In the genomic region with DNA sequence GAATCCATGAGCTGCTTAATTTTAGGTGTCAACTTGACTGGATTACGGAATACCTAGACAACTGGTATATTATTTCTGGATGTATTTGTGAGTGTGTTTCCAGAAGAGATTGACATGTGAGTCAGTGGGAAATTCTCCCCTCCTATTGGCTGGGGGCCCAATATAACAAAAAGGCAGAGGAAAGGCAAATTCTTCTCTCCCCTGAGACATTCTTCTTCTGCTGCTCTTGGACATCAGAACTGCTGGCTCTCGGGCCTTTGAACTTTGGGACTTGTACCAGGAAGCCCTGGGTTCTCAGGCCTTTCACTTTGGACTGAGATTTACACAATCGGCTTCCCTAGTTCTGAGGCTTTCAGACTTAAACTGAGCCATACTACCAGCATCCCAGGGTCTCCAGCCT, we compare ENCODE assay signal across 24 cellular contexts. TPM values are rescaled to one million over a fixed set of nuclear protein-coding genes. Genes with fewer than 3 reads are reported as not detected.
A peak's percentile ranks its signal among the peaks of the same experiment; 100 is the strongest.
DNase-seq lines count a peak whose midpoint lies in the region; ATAC-seq and TF ChIP-seq lines count a peak whose summit lies in the region.
"Had no signal": no experiment of that assay in that cellular context is flagged by ENCODE, and none has a peak within 500 bp of the region (broad histone marks: within the 10 kb centered on the region; RNA-seq: fewer than 3 reads in every experiment).

No MANE protein-coding gene starts in this region.

- H3K9me3 ChIP-seq in skeletal muscle satellite cell (replicated peaks; ENCODE audit: low read length) (no peaks in the 10 kb centered on the region), colonic mucosa (no peaks in the 10 kb centered on the region)
- H3K9me3 ChIP-seq: HAP-1 had no signal

- no peaks in the 10 kb centered on the region for H3K27me3 Mint-ChIP-seq in activated naive CD4-positive, alpha-beta T cell treated with anti-CD3 and anti-CD28 coated beads for 36 hours (ENCODE audit: low read depth)
- peaks cover 9% of the 10 kb centered on the region; the same call in 1 of the 2 replicates for H3K27me3 Mint-ChIP-seq in WTC11 (ENCODE audit: low read depth)
- H3K27me3 Mint-ChIP-seq: activated naive CD8-positive, alpha-beta T cell treated with anti-CD3 and anti-CD28 coated beads, Interleukin-2, amount 50 U/mL, for 24 hours; CD4-positive, alpha-beta T cell; stimulated activated memory B cell treated with anti-CD40 and anti-IgM and Interleukin-4, amounts not matched to agents 10 μg/mL and 1 μg/mL and 100 μg/mL, for 72 hours had no signal

- peak overlapping the region; percentile 25 for H3K4me2 ChIP-seq in skeletal muscle satellite cell (ENCODE audit: low read length)
- H3K4me2 ChIP-seq: KMS-11 had no signal

- H3K27ac ChIP-seq in brain microvascular endothelial cell (peak overlapping the region; percentile 65), colonic mucosa (no peak overlapping the region)
- H3K27ac ChIP-seq: KMS-11, left lung, skin epidermis had no signal

- peaks cover 21% of the 10 kb centered on the region for H3K4me1 ChIP-seq in skeletal muscle satellite cell (ENCODE audit: control insufficient read depth, insufficient read depth, low read length)
- H3K4me1 ChIP-seq in colonic mucosa, result no peaks in the 10 kb centered on the region
- H3K4me1 ChIP-seq: HAP-1, left lung had no signal

- no peak overlapping the region for H3K27ac Mint-ChIP-seq in activated naive CD4-positive, alpha-beta T cell treated with anti-CD3 and anti-CD28 coated beads for 36 hours
- no peak overlapping the region for H3K27ac Mint-ChIP-seq in WTC11
- H3K27ac Mint-ChIP-seq: activated naive CD8-positive, alpha-beta T cell treated with anti-CD3 and anti-CD28 coated beads, Interleukin-2, amount 50 U/mL, for 24 hours; CD4-positive, alpha-beta T cell; nephron; stimulated activated memory B cell treated with anti-CD40 and anti-IgM and Interleukin-4, amounts not matched to agents 10 μg/mL and 1 μg/mL and 100 μg/mL, for 72 hours had no signal

- ATAC-seq in GM19023 (IDR thresholded peaks at IDR 0.05; ENCODE audit: unreplicated experiment) (no peak), WTC11 (no peak)
- ATAC-seq: activated naive CD8-positive, alpha-beta T cell treated with anti-CD3 and anti-CD28 coated beads, Interleukin-2, amount 50 U/mL, for 24 hours; left lung; stimulated activated memory B cell treated with anti-CD40 and anti-IgM and Interleukin-4, amounts not matched to agents 10 μg/mL and 1 μg/mL and 100 μg/mL, for 72 hours had no signal

- H3K27me3 ChIP-seq in brain microvascular endothelial cell (replicated peaks), result no peaks in the 10 kb centered on the region
- no peaks in the 10 kb centered on the region for H3K27me3 ChIP-seq in skeletal muscle satellite cell (ENCODE audit: control insufficient read depth, insufficient read depth, low read length)
- no peaks in the 10 kb centered on the region for H3K27me3 ChIP-seq in colonic mucosa
- H3K27me3 ChIP-seq: left lung had no signal

- H3K4me3 Mint-ChIP-seq in activated naive CD4-positive, alpha-beta T cell treated with anti-CD3 and anti-CD28 coated beads for 36 hours, result no peak overlapping the region
- H3K4me3 Mint-ChIP-seq in WTC11, result no peak overlapping the region
- H3K4me3 Mint-ChIP-seq: activated naive CD8-positive, alpha-beta T cell treated with anti-CD3 and anti-CD28 coated beads, Interleukin-2, amount 50 U/mL, for 24 hours; CD4-positive, alpha-beta T cell; nephron; stimulated activated memory B cell treated with anti-CD40 and anti-IgM and Interleukin-4, amounts not matched to agents 10 μg/mL and 1 μg/mL and 100 μg/mL, for 72 hours had no signal

- H3K36me3 Mint-ChIP-seq in activated naive CD4-positive, alpha-beta T cell treated with anti-CD3 and anti-CD28 coated beads for 36 hours (ENCODE audit: low read depth), result no peaks in the 10 kb centered on the region
- H3K36me3 Mint-ChIP-seq in WTC11, result peaks cover 55% of the 10 kb centered on the region

- peaks cover 11% of the 10 kb centered on the region for H3K9me3 Mint-ChIP-seq in activated naive CD4-positive, alpha-beta T cell treated with anti-CD3 and anti-CD28 coated beads for 36 hours
- H3K9me3 Mint-ChIP-seq in WTC11, result peaks cover 40% of the 10 kb centered on the region
- H3K9me3 Mint-ChIP-seq: CD4-positive, alpha-beta T cell had no signal

- H3K9ac ChIP-seq in skeletal muscle satellite cell (ENCODE audit: low read depth, low read length) (no peak overlapping the region), colonic mucosa (ENCODE audit: low read depth in 2 of 2, low read length in 2 of 2) (no peak overlapping the region)
- H3K9ac ChIP-seq: KMS-11 had no signal

- no peaks in the 10 kb centered on the region for H3K4me1 Mint-ChIP-seq in activated naive CD4-positive, alpha-beta T cell treated with anti-CD3 and anti-CD28 coated beads for 36 hours (ENCODE audit: low read depth)
- H3K4me1 Mint-ChIP-seq in WTC11, result no peaks in the 10 kb centered on the region
- H3K4me1 Mint-ChIP-seq: activated naive CD8-positive, alpha-beta T cell treated with anti-CD3 and anti-CD28 coated beads, Interleukin-2, amount 50 U/mL, for 24 hours; nephron; stimulated activated memory B cell treated with anti-CD40 and anti-IgM and Interleukin-4, amounts not matched to agents 10 μg/mL and 1 μg/mL and 100 μg/mL, for 72 hours had no signal

- H3K4me3 ChIP-seq in brain microvascular endothelial cell (ENCODE audit: low read depth, low read length) (no peak overlapping the region), fibroblast of the aortic adventitia (ENCODE audit: low read depth, low read length) (no peak overlapping the region), skeletal muscle satellite cell (ENCODE audit: low read length) (no peak overlapping the region), colonic mucosa (no peak overlapping the region)
- H3K4me3 ChIP-seq: HAP-1, left lung, skin epidermis had no signal

- H3K36me3 ChIP-seq in brain microvascular endothelial cell (replicated peaks) (peaks cover 18% of the 10 kb centered on the region), skeletal muscle satellite cell (ENCODE audit: insufficient read depth, low read length) (peaks cover 37% of the 10 kb centered on the region), colonic mucosa (no peaks in the 10 kb centered on the region)

- TF ChIP-seq CTCF in brain microvascular endothelial cell (IDR thresholded peaks at IDR 0.05; ENCODE audit: low read depth, low read length, missing control alignments), result no peak
- no peak for TF ChIP-seq CTCF in fibroblast of the aortic adventitia (IDR thresholded peaks at IDR 0.05; ENCODE audit: insufficient read depth, low read length)
- TF ChIP-seq CTCF in colonic mucosa (IDR thresholded peaks at IDR 0.05), result no peak
- TF ChIP-seq CTCF in WTC11 (IDR thresholded peaks at IDR 0.05), result no peak

- POLR2A ChIA-PET in WTC11 (lab: Charles Lee), result no interaction called here

- in situ Hi-C loops in brain microvascular endothelial cell (cut with HindIII; ENCODE audit: low pct_ligation_motif_present, low sequenced_read_pairs), result no loop called here

- CTCF ChIA-PET in activated naive CD4-positive, alpha-beta T cell treated with anti-CD3 and anti-CD28 coated beads for 36 hours (lab: Charles Lee), result no interaction called here
- CTCF ChIA-PET in WTC11 (lab: Charles Lee), result no interaction called here

- intact Hi-C loops in colonic mucosa (cut with DNase I), result no loop called here
- intact Hi-C loops in activated naive CD4-positive, alpha-beta T cell treated with anti-CD3 and anti-CD28 coated beads for 36 hours (cut with micrococcal nuclease), result no loop called here

- DNase-seq in HT1080 (ENCODE audit: low read depth), result peak; percentile 19
- peak; percentile 84 for DNase-seq in brain microvascular endothelial cell
- DNase-seq in fibroblast of the aortic adventitia (ENCODE audit: low read depth), result peak; percentile 81
- no peak for DNase-seq in colonic mucosa
- no peak for DNase-seq in activated naive CD4-positive, alpha-beta T cell treated with anti-CD3 and anti-CD28 coated beads for 36 hours
- DNase-seq in WTC11 (ENCODE audit: low spot score), result no peak
- DNase-seq: activated CD8-positive, alpha-beta memory T cell treated with anti-CD3 and anti-CD28 coated beads, Interleukin-2, amount 50 U/mL, for 48 hours; activated effector memory CD4-positive, alpha-beta T cell treated with anti-CD3 and anti-CD28 coated beads, Interleukin-2, amount 50 U/mL, for 16 hours; activated naive CD8-positive, alpha-beta T cell treated with anti-CD3 and anti-CD28 coated beads, Interleukin-2, amount 50 U/mL, for 24 hours; CD4-positive, alpha-beta T cell; central memory CD4-positive, alpha-beta T cell; effector CD4-positive, alpha-beta T cell; left lung; NCI-H2029; NCI-H2227 treated with DMSO at 0.1 percent for 48 hours; NCI-H748 treated with DMSO at 0.1 percent for 48 hours; posterior cingulate gyrus had no signal

RNA-seq across cellular contexts. Expression of gene BTN3A3, which starts 7.7 kb away (rescaled TPM):
- total RNA-seq in HT1080 (2014; rRNA removed; shearing (Covaris generic)), result 3.8 and 4.7 TPM in 2 replicates
- polyA plus RNA-seq in HT1080 (2015; cell fraction: cytosol; rRNA removed), result 5.5 and 6.7 TPM in 2 replicates
- 22.6 and 24.8 TPM in 2 replicates for polyA plus RNA-seq in HT1080 (2015; cell fraction: nucleus; rRNA removed)
- total RNA-seq in fibroblast of the aortic adventitia (ENCODE audit: low replicate concordance), result 17.7 and 20.5 TPM in 2 replicates
- total RNA-seq in skeletal muscle satellite cell (2012; rRNA removed), result 9.0 and 11.9 TPM in 2 replicates
- 10 to 100 TPM; 14.9 to 20.9 TPM for total RNA-seq in colonic mucosa
- total RNA-seq in activated naive CD4-positive, alpha-beta T cell treated with anti-CD3 and anti-CD28 coated beads for 36 hours, result 10 to 100 TPM; 40.4 to 40.8 TPM
- 4.3 to 4.5 TPM (median 4.5 TPM) in 3 replicates for total RNA-seq in WTC11 (2021)

RNA-seq across cellular contexts. Expression of gene BTN2A1, which starts 25.1 kb away (rescaled TPM):
- total RNA-seq in HT1080 (2014; rRNA removed; shearing (Covaris generic)), result 7.9 and 8.5 TPM in 2 replicates
- 4.0 and 6.1 TPM in 2 replicates for polyA plus RNA-seq in HT1080 (2015; cell fraction: cytosol; rRNA removed)
- 13.6 and 14.7 TPM in 2 replicates for polyA plus RNA-seq in HT1080 (2015; cell fraction: nucleus; rRNA removed)
- total RNA-seq in fibroblast of the aortic adventitia (ENCODE audit: low replicate concordance), result 11.7 and 17.9 TPM in 2 replicates
- total RNA-seq in skeletal muscle satellite cell (2012; rRNA removed), result 13.2 and 13.3 TPM in 2 replicates
- 10 to 100 TPM; 17.8 to 27.8 TPM for total RNA-seq in colonic mucosa
- 10 to 100 TPM; 16.0 TPM for total RNA-seq in activated naive CD4-positive, alpha-beta T cell treated with anti-CD3 and anti-CD28 coated beads for 36 hours
- 9.3 to 9.9 TPM (median 9.5 TPM) in 3 replicates for total RNA-seq in WTC11 (2021)

RNA-seq across cellular contexts. Expression of gene BTN3A1, which starts 30.5 kb away (rescaled TPM):
- total RNA-seq in HT1080 (2014; rRNA removed; shearing (Covaris generic)), result 8.2 and 8.7 TPM in 2 replicates
- polyA plus RNA-seq in HT1080 (2015; cell fraction: cytosol; rRNA removed), result 11.1 and 12.1 TPM in 2 replicates
- polyA plus RNA-seq in HT1080 (2015; cell fraction: nucleus; rRNA removed), result 24.2 and 26.2 TPM in 2 replicates
- 24.0 and 83.6 TPM in 2 replicates for total RNA-seq in fibroblast of the aortic adventitia (ENCODE audit: low replicate concordance)
- total RNA-seq in skeletal muscle satellite cell (2012; rRNA removed), result 7.2 and 10.6 TPM in 2 replicates
- 10 to 100 TPM; 24.1 to 29.4 TPM for total RNA-seq in colonic mucosa
- 10 to 100 TPM; 37.6 to 40.0 TPM for total RNA-seq in activated naive CD4-positive, alpha-beta T cell treated with anti-CD3 and anti-CD28 coated beads for 36 hours
- 4.5 to 7.3 TPM (median 7.2 TPM) in 3 replicates for total RNA-seq in WTC11 (2021)

RNA-seq across cellular contexts. Expression of gene BTN2A2, which starts 49.7 kb away (rescaled TPM):
- total RNA-seq in HT1080 (2014; rRNA removed; shearing (Covaris generic)), result 3.0 and 5.6 TPM in 2 replicates
- 4.0 and 4.5 TPM in 2 replicates for polyA plus RNA-seq in HT1080 (2015; cell fraction: cytosol; rRNA removed)
- polyA plus RNA-seq in HT1080 (2015; cell fraction: nucleus; rRNA removed), result 15.0 and 18.1 TPM in 2 replicates
- total RNA-seq in fibroblast of the aortic adventitia (ENCODE audit: low replicate concordance), result 7.5 and 10.2 TPM in 2 replicates
- 4.6 and 5.7 TPM in 2 replicates for total RNA-seq in skeletal muscle satellite cell (2012; rRNA removed)
- 1 to 10 TPM; 4.1 to 8.7 TPM for total RNA-seq in colonic mucosa
- total RNA-seq in activated naive CD4-positive, alpha-beta T cell treated with anti-CD3 and anti-CD28 coated beads for 36 hours, result 10 to 100 TPM; 18.3 to 18.7 TPM
- 15.6 to 18.0 TPM (median 16.2 TPM) in 3 replicates for total RNA-seq in WTC11 (2021)

Comparison
In these comparisons a context has a peak if more than half of its experiments do, and no peak if none do; other contexts are left out.
1. DNase-seq: peak in HT1080 (single experiment), brain microvascular endothelial cell (single experiment) and fibroblast of the aortic adventitia (single experiment); none in colonic mucosa (single experiment), activated naive CD4-positive, alpha-beta T cell treated with anti-CD3 and anti-CD28 coated beads for 36 hours (single experiment) and WTC11 (single experiment).